25 cellular contexts compared by ENCODE assay signal in genomic region chr7:153588596-153588995, GRCh38.
"Had no signal": no experiment of that assay in that cellular context is flagged by ENCODE, and none has a peak within 500 bp of the region (broad histone marks: within the 10 kb centered on the region; RNA-seq: fewer than 3 reads in every experiment).

No MANE protein-coding gene starts in this region.

- H3K27ac ChIP-seq: ascending aorta, cardiac muscle cell, SJCRH30, SK-N-MC had no signal

- ATAC-seq: activated CD8-positive, alpha-beta T cell treated with anti-CD3 and anti-CD28 coated beads for 36 hours; K562; Panc1 had no signal

- H3K27me3 ChIP-seq: ascending aorta, cardiac muscle cell had no signal

- DNase-seq: activated CD4-positive, alpha-beta T cell treated with anti-CD3 and anti-CD28 coated beads, Interleukin-2, amount 10 ng/mL, durations not matched to agents 24 days and 14 days; activated CD4-positive, alpha-beta T cell treated with anti-CD3 and anti-CD28 coated beads, Interleukin-2, amount 50 U/mL, for 4 hours; activated CD8-positive, alpha-beta T cell treated with anti-CD3 and anti-CD28 coated beads for 36 hours; activated gamma-delta T cell; activated naive CD4-positive, alpha-beta T cell treated with Interleukin-2 at 50 U/mL for 16 hours; activated naive CD8-positive, alpha-beta T cell treated with anti-CD3 and anti-CD28 coated beads, Interleukin-2, amount 10 ng/mL, durations not matched to agents 7 days and 5 days; activated T-cell treated with anti-CD3 and anti-CD28 coated beads, Interleukin-2, amount 50 U/mL, for 24 hours; NCI-H1105; NCI-H1417 treated with DMSO at 0.1 percent for 48 hours; NCI-H1694 treated with DMSO at 0.1 percent for 48 hours; NCI-H2029; NCI-H2171 treated with DMSO at 0.1 percent for 48 hours; NCI-H2227 treated with DMSO at 0.1 percent for 48 hours; NCI-H446; NCI-H510A treated with DMSO at 0.1 percent for 48 hours; NCI-H526 treated with DMSO at 0.1 percent for 48 hours; NCI-H774; SHP77; SJCRH30; T1000 had no signal

- H3K9me3 ChIP-seq: ascending aorta, SJCRH30 had no signal

- H3K4me3 ChIP-seq: ascending aorta, cardiac muscle cell, K562, SJCRH30, SK-N-MC had no signal

- H3K4me1 ChIP-seq: ascending aorta, SJCRH30 had no signal

- H3K36me3 ChIP-seq: ascending aorta, cardiac muscle cell, SJCRH30 had no signal
